In the genomic region with DNA sequence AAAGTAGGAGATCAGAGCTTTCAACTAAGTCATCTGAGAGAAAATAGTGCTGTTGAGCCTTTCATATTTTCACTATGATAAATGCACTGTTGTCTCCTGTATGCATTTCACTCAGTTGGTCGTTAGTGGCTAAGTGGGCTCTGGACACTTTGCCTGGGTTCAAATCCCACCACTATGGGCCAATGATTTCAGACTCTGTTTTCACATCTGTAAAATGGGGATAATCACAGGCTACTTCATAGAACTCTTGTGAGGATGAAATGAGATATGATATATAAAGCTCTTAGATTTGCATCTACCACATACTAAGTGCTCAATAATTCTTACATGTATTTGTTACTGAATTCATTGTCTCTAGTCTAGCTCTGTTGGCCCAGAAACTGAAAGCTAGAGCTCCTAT, we compare ENCODE assay signal across 39 cellular contexts. TPM values are rescaled to one million over a fixed set of nuclear protein-coding genes. Genes with fewer than 3 reads are reported as not detected.
"Had no signal": no experiment of that assay in that cellular context is flagged by ENCODE, and none has a peak within 500 bp of the region (broad histone marks: within the 10 kb centered on the region; RNA-seq: fewer than 3 reads in every experiment).

No MANE protein-coding gene starts in this region.

- ATAC-seq: activated naive CD4-positive, alpha-beta T cell treated with anti-CD3 and anti-CD28 coated beads, Interleukin-2, amount 50 U/mL, for 72 hours; activated naive CD8-positive, alpha-beta T cell treated with anti-CD3 and anti-CD28 coated beads, Interleukin-2, amount 50 U/mL, for 24 hours; activated T-cell treated with anti-CD3 and anti-CD28 coated beads, Interleukin-2, amount 50 U/mL, for 4 hours; activated T-cell treated with anti-CD3 and anti-CD28 coated beads, Interleukin-2, amount 50 U/mL, for 72 hours; activated T-helper 17 cell treated with anti-CD3 and anti-CD28 coated beads, Interleukin-2, amount 50 U/mL, for 72 hours; body of pancreas had no signal

- H3K4me1 ChIP-seq: adrenal gland, ascending aorta, breast epithelium had no signal

- H3K27me3 ChIP-seq: adrenal gland, ascending aorta, body of pancreas, brain microvascular endothelial cell, breast epithelium, cardiac muscle cell had no signal

- H3K4me3 ChIP-seq: adrenal gland, ascending aorta, body of pancreas, breast epithelium, cardiac muscle cell had no signal

- H3K9me3 Mint-ChIP-seq: activated naive CD4-positive, alpha-beta T cell treated with anti-CD3 and anti-CD28 coated beads for 36 hours; activated naive CD4-positive, alpha-beta T cell treated with anti-CD3 and anti-CD28 coated beads, Interleukin-2, amount 10 ng/mL, durations not matched to agents 7 days and 5 days; activated naive CD4-positive, alpha-beta T cell treated with anti-CD3 and anti-CD28 coated beads, Interleukin-2, amount 50 U/mL, for 24 hours; activated naive CD4-positive, alpha-beta T cell treated with anti-CD3 and anti-CD28 coated beads, Interleukin-2, amount 50 U/mL, for 72 hours; activated naive CD8-positive, alpha-beta T cell treated with anti-CD3 and anti-CD28 coated beads for 36 hours; activated naive CD8-positive, alpha-beta T cell treated with anti-CD3 and anti-CD28 coated beads, Interleukin-2, amount 50 U/mL, for 24 hours; activated T-cell treated with anti-CD3 and anti-CD28 coated beads, Interleukin-2, amount 50 U/mL, for 24 hours; activated T-cell treated with anti-CD3 and anti-CD28 coated beads, Interleukin-2, amount 50 U/mL, for 4 hours; activated T-helper 1 cell treated with anti-CD3 and anti-CD28 coated beads, Interleukin-12 subunit alpha, Interleukin-12 subunit beta, Interleukin-2, Interleukin-4 antibody, amounts not matched to agents 30 ng/mL and 10 ng/mL and 1 ng/mL, durations not matched to agents 14 hours and 24 hours and 36 hours; activated T-helper 17 cell treated with anti-CD3 and anti-CD28 coated beads, Interleukin-2, amount 50 U/mL, for 72 hours; activated T-helper 2 cell treated with anti-CD3 and anti-CD28 coated beads, Interferon-gamma antibody, Interleukin-2, Interleukin-4, amounts not matched to agents 10 μg/mL and 5 μg/mL and 100 μg/mL, durations not matched to agents 14 hours and 24 hours and 36 hours; central memory CD8-positive, alpha-beta T cell had no signal

- H3K27ac Mint-ChIP-seq: activated naive CD4-positive, alpha-beta T cell treated with anti-CD3 and anti-CD28 coated beads for 36 hours; activated naive CD4-positive, alpha-beta T cell treated with anti-CD3 and anti-CD28 coated beads, Interleukin-2, amount 10 ng/mL, durations not matched to agents 7 days and 5 days; activated naive CD4-positive, alpha-beta T cell treated with anti-CD3 and anti-CD28 coated beads, Interleukin-2, amount 50 U/mL, for 24 hours; activated naive CD4-positive, alpha-beta T cell treated with anti-CD3 and anti-CD28 coated beads, Interleukin-2, amount 50 U/mL, for 72 hours; activated naive CD8-positive, alpha-beta T cell; activated naive CD8-positive, alpha-beta T cell treated with anti-CD3 and anti-CD28 coated beads for 36 hours; activated naive CD8-positive, alpha-beta T cell treated with anti-CD3 and anti-CD28 coated beads, Interleukin-2, amount 10 ng/mL, durations not matched to agents 7 days and 5 days; activated naive CD8-positive, alpha-beta T cell treated with anti-CD3 and anti-CD28 coated beads, Interleukin-2, amount 50 U/mL, for 24 hours; activated T-cell treated with anti-CD3 and anti-CD28 coated beads, Interleukin-2, amount 50 U/mL, for 24 hours; activated T-cell treated with anti-CD3 and anti-CD28 coated beads, Interleukin-2, amount 50 U/mL, for 72 hours; activated T-helper 1 cell treated with anti-CD3 and anti-CD28 coated beads, Interleukin-12 subunit alpha, Interleukin-12 subunit beta, Interleukin-2, Interleukin-4 antibody, amounts not matched to agents 30 ng/mL and 10 ng/mL and 1 ng/mL, durations not matched to agents 14 hours and 24 hours and 36 hours; activated T-helper 17 cell treated with anti-CD3 and anti-CD28 coated beads, Interleukin-2, amount 50 U/mL, for 72 hours; activated T-helper 2 cell treated with anti-CD3 and anti-CD28 coated beads, Interferon-gamma antibody, Interleukin-2, Interleukin-4, amounts not matched to agents 10 μg/mL and 5 μg/mL and 100 μg/mL, durations not matched to agents 14 hours and 24 hours and 36 hours; brain had no signal

- H3K36me3 ChIP-seq: adrenal gland, ascending aorta, brain microvascular endothelial cell, breast epithelium, cardiac muscle cell had no signal

- H3K36me3 Mint-ChIP-seq: activated naive CD4-positive, alpha-beta T cell treated with anti-CD3 and anti-CD28 coated beads, Interleukin-2, amount 10 ng/mL, durations not matched to agents 7 days and 5 days; activated naive CD4-positive, alpha-beta T cell treated with anti-CD3 and anti-CD28 coated beads, Interleukin-2, amount 50 U/mL, for 24 hours; activated naive CD4-positive, alpha-beta T cell treated with anti-CD3 and anti-CD28 coated beads, Interleukin-2, amount 50 U/mL, for 72 hours; activated naive CD8-positive, alpha-beta T cell; activated naive CD8-positive, alpha-beta T cell treated with anti-CD3 and anti-CD28 coated beads for 36 hours; activated naive CD8-positive, alpha-beta T cell treated with anti-CD3 and anti-CD28 coated beads, Interleukin-2, amount 10 ng/mL, durations not matched to agents 7 days and 5 days; brain had no signal

- FAIRE-seq: astrocyte, bronchial epithelial cell had no signal

- H3K27ac ChIP-seq: adrenal gland, ascending aorta, body of pancreas, brain microvascular endothelial cell, breast epithelium, cardiac muscle cell had no signal

- H3K9me3 ChIP-seq: adrenal gland, ascending aorta, body of pancreas, breast epithelium had no signal

- H3K4me1 Mint-ChIP-seq: activated naive CD4-positive, alpha-beta T cell treated with anti-CD3 and anti-CD28 coated beads, Interleukin-2, amount 10 ng/mL, durations not matched to agents 7 days and 5 days; activated naive CD4-positive, alpha-beta T cell treated with anti-CD3 and anti-CD28 coated beads, Interleukin-2, amount 50 U/mL, for 24 hours; activated naive CD8-positive, alpha-beta T cell treated with anti-CD3 and anti-CD28 coated beads for 36 hours; activated naive CD8-positive, alpha-beta T cell treated with anti-CD3 and anti-CD28 coated beads, Interleukin-2, amount 10 ng/mL, durations not matched to agents 7 days and 5 days; activated naive CD8-positive, alpha-beta T cell treated with anti-CD3 and anti-CD28 coated beads, Interleukin-2, amount 50 U/mL, for 24 hours; activated T-helper 17 cell treated with anti-CD3 and anti-CD28 coated beads, Interleukin-2, amount 50 U/mL, for 72 hours; brain; central memory CD8-positive, alpha-beta T cell had no signal

- DNase-seq: activated effector memory CD4-positive, alpha-beta T cell treated with anti-CD3 and anti-CD28 coated beads, Interleukin-2, amount 50 U/mL, for 16 hours; activated effector memory CD4-positive, alpha-beta T cell treated with Interleukin-2 at 50 U/mL for 16 hours; activated gamma-delta T cell; activated gamma-delta T cell treated with Interleukin-2 at 50 U/mL for 16 hours; activated naive CD4-positive, alpha-beta T cell; activated naive CD4-positive, alpha-beta T cell treated with anti-CD3 and anti-CD28 coated beads for 36 hours; activated naive CD4-positive, alpha-beta T cell treated with anti-CD3 and anti-CD28 coated beads, Interleukin-2, amount 10 ng/mL, durations not matched to agents 7 days and 5 days; activated naive CD4-positive, alpha-beta T cell treated with anti-CD3 and anti-CD28 coated beads, Interleukin-2, amount 50 U/mL, for 16 hours; activated naive CD4-positive, alpha-beta T cell treated with Interleukin-2 at 50 U/mL for 16 hours; activated naive CD8-positive, alpha-beta T cell treated with anti-CD3 and anti-CD28 coated beads for 36 hours; activated naive CD8-positive, alpha-beta T cell treated with anti-CD3 and anti-CD28 coated beads, Interleukin-2, amount 10 ng/mL, durations not matched to agents 7 days and 5 days; activated naive CD8-positive, alpha-beta T cell treated with anti-CD3 and anti-CD28 coated beads, Interleukin-2, amount 50 U/mL, for 24 hours; activated T-cell treated with anti-CD3 and anti-CD28 coated beads, Interleukin-2, amount 50 U/mL, for 24 hours; activated T-cell treated with anti-CD3 and anti-CD28 coated beads, Interleukin-2, amount 50 U/mL, for 4 hours; activated T-cell treated with anti-CD3 and anti-CD28 coated beads, Interleukin-2, amount 50 U/mL, for 48 hours; activated T-cell treated with anti-CD3 and anti-CD28 coated beads, Interleukin-2, amount 50 U/mL, for 72 hours; adrenal gland; amniotic stem cell; amygdala; anterior cingulate cortex; aorta; body of pancreas; brain microvascular endothelial cell; caudate nucleus; central memory CD4-positive, alpha-beta T cell; cerebellar nuclear complex had no signal

- H3K27me3 Mint-ChIP-seq: activated naive CD4-positive, alpha-beta T cell treated with anti-CD3 and anti-CD28 coated beads, Interleukin-2, amount 10 ng/mL, durations not matched to agents 7 days and 5 days; activated naive CD4-positive, alpha-beta T cell treated with anti-CD3 and anti-CD28 coated beads, Interleukin-2, amount 50 U/mL, for 24 hours; activated naive CD8-positive, alpha-beta T cell treated with anti-CD3 and anti-CD28 coated beads for 36 hours; activated T-cell treated with anti-CD3 and anti-CD28 coated beads, Interleukin-2, amount 50 U/mL, for 24 hours; activated T-helper 17 cell treated with anti-CD3 and anti-CD28 coated beads, Interleukin-2, amount 50 U/mL, for 72 hours; brain; central memory CD8-positive, alpha-beta T cell had no signal

- H3K4me3 Mint-ChIP-seq: activated naive CD4-positive, alpha-beta T cell treated with anti-CD3 and anti-CD28 coated beads for 36 hours; activated naive CD4-positive, alpha-beta T cell treated with anti-CD3 and anti-CD28 coated beads, Interleukin-2, amount 10 ng/mL, durations not matched to agents 7 days and 5 days; activated naive CD4-positive, alpha-beta T cell treated with anti-CD3 and anti-CD28 coated beads, Interleukin-2, amount 50 U/mL, for 24 hours; activated naive CD8-positive, alpha-beta T cell; activated naive CD8-positive, alpha-beta T cell treated with anti-CD3 and anti-CD28 coated beads for 36 hours; activated naive CD8-positive, alpha-beta T cell treated with anti-CD3 and anti-CD28 coated beads, Interleukin-2, amount 10 ng/mL, durations not matched to agents 7 days and 5 days; activated naive CD8-positive, alpha-beta T cell treated with anti-CD3 and anti-CD28 coated beads, Interleukin-2, amount 50 U/mL, for 24 hours; activated T-cell treated with anti-CD3 and anti-CD28 coated beads, Interleukin-2, amount 50 U/mL, for 24 hours; activated T-cell treated with anti-CD3 and anti-CD28 coated beads, Interleukin-2, amount 50 U/mL, for 4 hours; activated T-cell treated with anti-CD3 and anti-CD28 coated beads, Interleukin-2, amount 50 U/mL, for 72 hours; activated T-helper 1 cell treated with anti-CD3 and anti-CD28 coated beads, Interleukin-12 subunit alpha, Interleukin-12 subunit beta, Interleukin-2, Interleukin-4 antibody, amounts not matched to agents 30 ng/mL and 10 ng/mL and 1 ng/mL, durations not matched to agents 14 hours and 24 hours and 36 hours; activated T-helper 17 cell treated with anti-CD3 and anti-CD28 coated beads, Interleukin-2, amount 50 U/mL, for 72 hours; central memory CD8-positive, alpha-beta T cell had no signal

RNA-seq across cellular contexts. Expression of a gene that starts 16.8 kb away (rescaled TPM):
- total RNA-seq: activated naive CD4-positive, alpha-beta T cell treated with anti-CD3 and anti-CD28 coated beads, Interleukin-2, amount 50 U/mL, for 72 hours; activated naive CD8-positive, alpha-beta T cell treated with anti-CD3 and anti-CD28 coated beads for 36 hours; activated naive CD8-positive, alpha-beta T cell treated with anti-CD3 and anti-CD28 coated beads, Interleukin-2, amount 10 ng/mL, durations not matched to agents 7 days and 5 days; activated T-helper 1 cell treated with anti-CD3 and anti-CD28 coated beads, Interleukin-12 subunit alpha, Interleukin-12 subunit beta, Interleukin-2, Interleukin-4 antibody, amounts not matched to agents 30 ng/mL and 10 ng/mL and 1 ng/mL, durations not matched to agents 14 hours and 24 hours and 36 hours; activated T-helper 17 cell treated with anti-CD3 and anti-CD28 coated beads, Interleukin-2, amount 50 U/mL, for 72 hours; activated T-helper 2 cell treated with anti-CD3 and anti-CD28 coated beads, Interferon-gamma antibody, Interleukin-2, Interleukin-4, amounts not matched to agents 10 μg/mL and 5 μg/mL and 100 μg/mL, durations not matched to agents 14 hours and 24 hours and 36 hours had no signal
